1 cellular context compared by ENCODE assay signal in genomic region chr2:214995409-214995808, GRCh38.
TF ChIP-seq lines count a peak whose summit lies in the region.

No MANE protein-coding gene starts in this region.

TF ChIP-seq in GM23338, 12 proteins besides CTCF, POLR2A, EP300 and RAD21 (continued from another document):
- TF ChIP-seq, protein P1, sequence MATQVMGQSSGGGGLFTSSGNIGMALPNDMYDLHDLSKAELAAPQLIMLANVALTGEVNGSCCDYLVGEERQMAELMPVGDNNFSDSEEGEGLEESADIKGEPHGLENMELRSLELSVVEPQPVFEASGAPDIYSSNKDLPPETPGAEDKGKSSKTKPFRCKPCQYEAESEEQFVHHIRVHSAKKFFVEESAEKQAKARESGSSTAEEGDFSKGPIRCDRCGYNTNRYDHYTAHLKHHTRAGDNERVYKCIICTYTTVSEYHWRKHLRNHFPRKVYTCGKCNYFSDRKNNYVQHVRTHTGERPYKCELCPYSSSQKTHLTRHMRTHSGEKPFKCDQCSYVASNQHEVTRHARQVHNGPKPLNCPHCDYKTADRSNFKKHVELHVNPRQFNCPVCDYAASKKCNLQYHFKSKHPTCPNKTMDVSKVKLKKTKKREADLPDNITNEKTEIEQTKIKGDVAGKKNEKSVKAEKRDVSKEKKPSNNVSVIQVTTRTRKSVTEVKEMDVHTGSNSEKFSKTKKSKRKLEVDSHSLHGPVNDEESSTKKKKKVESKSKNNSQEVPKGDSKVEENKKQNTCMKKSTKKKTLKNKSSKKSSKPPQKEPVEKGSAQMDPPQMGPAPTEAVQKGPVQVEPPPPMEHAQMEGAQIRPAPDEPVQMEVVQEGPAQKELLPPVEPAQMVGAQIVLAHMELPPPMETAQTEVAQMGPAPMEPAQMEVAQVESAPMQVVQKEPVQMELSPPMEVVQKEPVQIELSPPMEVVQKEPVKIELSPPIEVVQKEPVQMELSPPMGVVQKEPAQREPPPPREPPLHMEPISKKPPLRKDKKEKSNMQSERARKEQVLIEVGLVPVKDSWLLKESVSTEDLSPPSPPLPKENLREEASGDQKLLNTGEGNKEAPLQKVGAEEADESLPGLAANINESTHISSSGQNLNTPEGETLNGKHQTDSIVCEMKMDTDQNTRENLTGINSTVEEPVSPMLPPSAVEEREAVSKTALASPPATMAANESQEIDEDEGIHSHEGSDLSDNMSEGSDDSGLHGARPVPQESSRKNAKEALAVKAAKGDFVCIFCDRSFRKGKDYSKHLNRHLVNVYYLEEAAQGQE (IDR thresholded peaks at IDR 0.05; ENCODE audit: unreplicated experiment): no peak
- no peak for TF ChIP-seq STAT1 (IDR thresholded peaks at IDR 0.05; ENCODE audit: unreplicated experiment)
- no peak for TF ChIP-seq NANOG (IDR thresholded peaks at IDR 0.05; ENCODE audit: borderline replicate concordance)
- TF ChIP-seq EZH2 (IDR thresholded peaks at IDR 0.05; ENCODE audit: low read depth, unreplicated experiment): no peak
- TF ChIP-seq, protein P2, sequence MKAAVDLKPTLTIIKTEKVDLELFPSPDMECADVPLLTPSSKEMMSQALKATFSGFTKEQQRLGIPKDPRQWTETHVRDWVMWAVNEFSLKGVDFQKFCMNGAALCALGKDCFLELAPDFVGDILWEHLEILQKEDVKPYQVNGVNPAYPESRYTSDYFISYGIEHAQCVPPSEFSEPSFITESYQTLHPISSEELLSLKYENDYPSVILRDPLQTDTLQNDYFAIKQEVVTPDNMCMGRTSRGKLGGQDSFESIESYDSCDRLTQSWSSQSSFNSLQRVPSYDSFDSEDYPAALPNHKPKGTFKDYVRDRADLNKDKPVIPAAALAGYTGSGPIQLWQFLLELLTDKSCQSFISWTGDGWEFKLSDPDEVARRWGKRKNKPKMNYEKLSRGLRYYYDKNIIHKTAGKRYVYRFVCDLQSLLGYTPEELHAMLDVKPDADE (IDR thresholded peaks at IDR 0.05): no peak
- TF ChIP-seq CREB1 (CRISPR knock-in tag; IDR thresholded peaks at IDR 0.05; ENCODE audit: low read depth): no peak
- TF ChIP-seq ZNF114 (CRISPR knock-in tag; IDR thresholded peaks at IDR 0.05): no peak
- TF ChIP-seq ZNF331 (CRISPR knock-in tag; IDR thresholded peaks at IDR 0.05; ENCODE audit: low read depth): no peak
- TF ChIP-seq POLR2AphosphoS5 (IDR thresholded peaks at IDR 0.05; ENCODE audit: low read depth): no peak
- no peak for TF ChIP-seq EZH2phosphoT487 (IDR thresholded peaks at IDR 0.05; ENCODE audit: unreplicated experiment)
- TF ChIP-seq JUNB (IDR thresholded peaks at IDR 0.05; ENCODE audit: unreplicated experiment): no peak
